ENCODE assay signal across 8 cellular contexts in the genomic region with DNA sequence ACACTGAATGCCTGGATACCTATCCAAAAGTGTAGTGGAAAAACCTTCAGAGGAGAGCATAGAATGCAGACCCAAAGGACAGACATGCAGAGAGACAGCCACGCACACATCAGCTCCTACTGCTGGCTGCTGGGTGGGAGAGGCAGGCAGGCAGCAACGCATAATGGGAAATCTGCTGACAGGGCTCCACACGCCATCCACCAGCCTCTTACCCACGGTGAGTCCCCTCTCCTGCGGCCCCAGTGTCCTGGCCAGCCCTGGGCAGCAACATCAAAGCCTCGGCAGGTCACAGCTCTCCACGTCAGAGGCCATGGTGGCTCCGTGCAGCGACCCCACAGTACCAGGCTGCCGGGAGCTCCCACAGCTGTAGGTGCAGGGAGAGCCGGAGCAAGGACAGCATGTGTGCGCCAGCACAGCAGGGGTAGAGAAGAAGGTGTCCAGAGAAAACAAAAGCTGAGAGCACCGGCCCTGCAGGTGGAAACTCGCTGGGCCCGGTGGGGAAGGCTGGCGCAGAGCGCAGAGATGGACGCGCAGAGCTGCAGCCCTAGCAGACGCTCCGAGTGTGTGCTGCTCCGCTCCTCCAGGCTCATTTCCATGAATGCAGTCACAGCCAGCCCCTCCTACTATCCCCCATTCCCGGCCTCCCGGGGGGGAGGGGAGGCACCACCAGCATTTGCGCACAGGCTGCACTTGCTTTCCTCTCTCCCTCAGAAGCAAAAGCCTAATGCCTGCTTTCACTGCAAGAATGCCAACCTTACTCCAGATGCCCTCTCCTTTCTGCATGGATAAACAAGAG. TPM values are rescaled to one million over a fixed set of nuclear protein-coding genes. Genes with fewer than 3 reads are reported as not detected.
A peak's percentile ranks its signal among the peaks of the same experiment; 100 is the strongest.
DNase-seq lines count a peak whose midpoint lies in the region; ATAC-seq, FAIRE-seq and TF ChIP-seq lines count a peak whose summit lies in the region.

No MANE protein-coding gene starts in this region.

- no peak overlapping the region for H3K27ac Mint-ChIP-seq in MCF 10A (ENCODE audit: low read depth, unreplicated experiment)
- peak overlapping the region; percentile 83 for H3K27ac Mint-ChIP-seq in astrocyte (ENCODE audit: unreplicated experiment)
- peak overlapping the region; percentile 84 to 95 (median 91) for H3K27ac Mint-ChIP-seq in immature natural killer cell

- H3K4me1 ChIP-seq in breast epithelium, result peaks cover 6% of the 10 kb centered on the region in 2 donors
- peaks cover 11% of the 10 kb centered on the region for H3K4me1 ChIP-seq in astrocyte (ENCODE audit: insufficient read depth, low read length)
- peaks cover 0 to 66% (median 39%) of the 10 kb centered on the region in 5 donors for H3K4me1 ChIP-seq in subcutaneous abdominal adipose tissue (ENCODE audit: control insufficient read depth in 5 of 5, insufficient read depth in 5 of 5, low read length in 5 of 5)

- H2AFZ ChIP-seq in astrocyte (ENCODE audit: low read depth, low read length), result no peak overlapping the region

- no peak for ATAC-seq in GM21786 (IDR thresholded peaks at IDR 0.05; ENCODE audit: unreplicated experiment)

- peak overlapping the region; percentile 84 for H3K4me2 ChIP-seq in astrocyte (ENCODE audit: low read length)

- intact Hi-C loops in breast epithelium (cut with DNase I; ENCODE audit: low total_unique reads) (no loop called here), MCF 10A (cut with micrococcal nuclease) (no loop called here)

- POLR2A ChIA-PET in MCF 10A (lab: Yijun Ruan, JAX), result interaction anchor here (0.7 to 3.5 kb wide), 3 partner anchors 10 to 1056 kb away, joined by 3 to 23 read pairs (median 3); no protein-coding TSS in a partner anchor

- H3K9ac ChIP-seq in astrocyte (ENCODE audit: low read length) (no peak overlapping the region), subcutaneous abdominal adipose tissue (ENCODE audit: low read length in 5 of 5) (no peak overlapping the region)

- no peak for FAIRE-seq in astrocyte (lab: Jason Lieb, UNC)
- no peak for FAIRE-seq in RCC 7860 (lab: Jason Lieb, UNC)

- H3K27me3 ChIP-seq in breast epithelium (no peaks in the 10 kb centered on the region), astrocyte (ENCODE audit: insufficient read depth, low read length) (no peaks in the 10 kb centered on the region), subcutaneous abdominal adipose tissue (ENCODE audit: control insufficient read depth in 5 of 5, insufficient read depth in 4 of 5, low read length in 5 of 5) (no peaks in the 10 kb centered on the region)

- H3K4me3 Mint-ChIP-seq in MCF 10A (ENCODE audit: unreplicated experiment) (no peak overlapping the region), astrocyte (ENCODE audit: unreplicated experiment) (peak overlapping the region; percentile 46), immature natural killer cell (peak overlapping the region; percentile 59 to 83 (median 74))

- peaks cover 87% of the 10 kb centered on the region for H4K20me1 ChIP-seq in astrocyte (ENCODE audit: insufficient read depth, low read length)

- no TSS peak for BruUV-seq in MCF 10A (replicated peaks; lab: Mats Ljungman, UMichigan)

- H3K9me3 ChIP-seq in breast epithelium (no peaks in the 10 kb centered on the region), astrocyte (ENCODE audit: insufficient read depth, low read depth, low read length) (no peaks in the 10 kb centered on the region), subcutaneous abdominal adipose tissue (ENCODE audit: control insufficient read depth in 5 of 5, low read length in 5 of 5) (no peaks in the 10 kb centered on the region)

- H3K36me3 Mint-ChIP-seq in MCF 10A (ENCODE audit: insufficient read depth, unreplicated experiment) (peaks cover 6% of the 10 kb centered on the region), astrocyte (ENCODE audit: low read depth, unreplicated experiment) (peaks cover 3% of the 10 kb centered on the region), immature natural killer cell (peaks cover 0 to 3% (median 0%) of the 10 kb centered on the region in 3 donors)

- H3K79me2 ChIP-seq in astrocyte (ENCODE audit: insufficient read depth, low read length), result peaks cover 52% of the 10 kb centered on the region

- no peak for TF ChIP-seq CTCF in breast epithelium (IDR thresholded peaks at IDR 0.05)
- no peak for TF ChIP-seq CTCF in MCF 10A (IDR thresholded peaks at IDR 0.05; ENCODE audit: unreplicated experiment)
- TF ChIP-seq CTCF in astrocyte (IDR thresholded peaks at IDR 0.05; ENCODE audit: insufficient read depth, low read depth, low read length), result no peak

- no peak for TF ChIP-seq POLR2A in breast epithelium (IDR thresholded peaks at IDR 0.05)

- CTCF ChIA-PET in MCF 10A (lab: Yijun Ruan, JAX), result interaction anchor here (0.5 to 2.8 kb wide), 6 partner anchors 12 to 302 kb away, joined by 3 to 9 read pairs (median 3); no protein-coding TSS in a partner anchor

- H3K36me3 ChIP-seq in breast epithelium (no peaks in the 10 kb centered on the region), astrocyte (ENCODE audit: insufficient read depth, low read length) (no peaks in the 10 kb centered on the region), subcutaneous abdominal adipose tissue (ENCODE audit: control insufficient read depth in 5 of 5, insufficient read depth in 5 of 5, low read length in 5 of 5) (peaks cover 0 to 7% (median 0%) of the 10 kb centered on the region in 5 donors)

- no peaks in the 10 kb centered on the region for H3K27me3 Mint-ChIP-seq in MCF 10A (ENCODE audit: insufficient read depth, unreplicated experiment)
- H3K27me3 Mint-ChIP-seq in astrocyte (ENCODE audit: low read depth, unreplicated experiment), result no peaks in the 10 kb centered on the region
- H3K27me3 Mint-ChIP-seq in immature natural killer cell (ENCODE audit: low read depth in 3 of 3), result peaks cover 4 to 29% (median 6%) of the 10 kb centered on the region in 3 donors

- H3K9me3 Mint-ChIP-seq in MCF 10A (ENCODE audit: unreplicated experiment) (no peaks in the 10 kb centered on the region), astrocyte (ENCODE audit: unreplicated experiment) (no peaks in the 10 kb centered on the region), immature natural killer cell (no peaks in the 10 kb centered on the region)

- H3K4me3 ChIP-seq in breast epithelium, result peak overlapping the region; percentile 14 to 48 (median 30)
- H3K4me3 ChIP-seq in astrocyte (ENCODE audit: insufficient read depth, low read depth, low read length), result peak overlapping the region; percentile 45
- peak overlapping the region in 3 of 5 donors; percentile 23 to 45 (median 38) for H3K4me3 ChIP-seq in subcutaneous abdominal adipose tissue (ENCODE audit: low read depth in 1 of 5, low read length in 5 of 5)

- no peak for DNase-seq in breast epithelium (ENCODE audit: low spot score in 2 of 2)
- DNase-seq in MCF 10A (ENCODE audit: unreplicated experiment), result no peak
- peak; percentile 16 for DNase-seq in astrocyte (ENCODE audit: low read depth)
- no peak for DNase-seq in immature natural killer cell
- DNase-seq in activated CD4-positive, alpha-beta T cell treated with anti-CD3 and anti-CD28 coated beads, Interleukin-2, amount 50 U/mL, for 1 hour, result no peak
- no peak for DNase-seq in RCC 7860 (ENCODE audit: low spot score)

- no peak overlapping the region for H3K27ac ChIP-seq in breast epithelium
- H3K27ac ChIP-seq in astrocyte (ENCODE audit: low read depth, low read length), result no peak overlapping the region
- no peak overlapping the region for H3K27ac ChIP-seq in subcutaneous abdominal adipose tissue (ENCODE audit: low read depth, low read length)

- H3K4me1 Mint-ChIP-seq in MCF 10A (ENCODE audit: insufficient read depth, unreplicated experiment) (peaks cover 36% of the 10 kb centered on the region), astrocyte (ENCODE audit: low read depth, unreplicated experiment) (peaks cover 30% of the 10 kb centered on the region), immature natural killer cell (peaks cover 96 to 99% of the 10 kb centered on the region in 2 donors)

RNA-seq across cellular contexts. Expression of gene CYTH1, which starts 58.9 kb away (rescaled TPM):
- total RNA-seq in breast epithelium, result 10 to 100 TPM; 49.5 to 64.8 (median 50.7) TPM
- total RNA-seq in MCF 10A (2022), result 32.8 and 38.5 TPM in 2 replicates
- 22.4 and 25.0 TPM in 2 replicates for total RNA-seq in astrocyte
- 100 to 1,000 TPM; 176 to 336 (median 233) TPM for polyA plus RNA-seq in immature natural killer cell
